11 cellular contexts compared by ENCODE assay signal in genomic region chr13:33745370-33746324, GRCh38.
A peak's percentile ranks its signal among the peaks of the same experiment; 100 is the strongest.
DNase-seq lines count a peak whose midpoint lies in the region; ATAC-seq and TF ChIP-seq lines count a peak whose summit lies in the region.
"Had no signal": no experiment of that assay in that cellular context is flagged by ENCODE, and none has a peak within 500 bp of the region (broad histone marks: within the 10 kb centered on the region; RNA-seq: fewer than 3 reads in every experiment).

No MANE protein-coding gene starts in this region.

- no peaks in the 10 kb centered on the region for H3K9me3 Mint-ChIP-seq in osteocyte (ENCODE audit: unreplicated experiment)
- no peaks in the 10 kb centered on the region for H3K9me3 Mint-ChIP-seq in natural killer cell

- H3K4me1 ChIP-seq in left lung, result peaks cover 5 to 32% of the 10 kb centered on the region in 2 donors

- no peak overlapping the region for H3K4me3 ChIP-seq in left lung
- H3K4me3 ChIP-seq in lower leg skin (ENCODE audit: low read depth, poor library complexity, severe bottlenecking), result no peak overlapping the region

- H3K27me3 Mint-ChIP-seq in osteocyte (ENCODE audit: unreplicated experiment) (no peaks in the 10 kb centered on the region), natural killer cell (ENCODE audit: low read depth in 2 of 2) (no peaks in the 10 kb centered on the region)
- H3K27me3 Mint-ChIP-seq: activated CD4-positive, alpha-beta T cell treated with anti-CD3 and anti-CD28 coated beads, Interleukin-2, amount 10 ng/mL, durations not matched to agents 7 days and 5 days had no signal

- TF ChIP-seq CTCF in left lung (IDR thresholded peaks at IDR 0.05) (no peak), osteocyte (IDR thresholded peaks at IDR 0.05) (no peak), natural killer cell (IDR thresholded peaks at IDR 0.05) (no peak), lower leg skin (IDR thresholded peaks at IDR 0.05) (no peak)

- intact Hi-C loops in left lung (cut with DNase I) (no loop called here), natural killer cell (cut with micrococcal nuclease) (no loop called here), lower leg skin (cut with DNase I; ENCODE audit: low total_unique reads) (no loop called here)

- no peak for TF ChIP-seq POLR2A in lower leg skin (IDR thresholded peaks at IDR 0.05)

- 54 to 58% methylated on average over 7 of the region's 7 CpGs for WGBS in lower leg skin, 2 donors

- DNase-seq in NCI-H1417 (lab: John Stamatoyannopoulos, UW), result peak in 2 of 3 experiments; percentile 82 to 97
- DNase-seq in left lung, result no peak
- no peak for DNase-seq in activated CD4-positive, alpha-beta T cell treated with anti-CD3 and anti-CD28 coated beads, Interleukin-2, amount 50 U/mL, for 48 hours
- no peak for DNase-seq in osteocyte (ENCODE audit: extremely low spot score, unreplicated experiment)
- no peak for DNase-seq in natural killer cell
- DNase-seq in lower leg skin (ENCODE audit: low spot score in 2 of 2), result no peak
- DNase-seq: activated CD4-positive, alpha-beta T cell treated with anti-CD3 and anti-CD28 coated beads, Interleukin-2, amount 10 ng/mL, durations not matched to agents 7 days and 5 days; left cardiac atrium had no signal

- H3K4me1 Mint-ChIP-seq in osteocyte (ENCODE audit: unreplicated experiment) (peaks cover 4% of the 10 kb centered on the region), natural killer cell (peaks cover 17 to 28% of the 10 kb centered on the region in 2 donors)

- H3K27ac ChIP-seq in left lung, result peak overlapping the region in 1 of 2 donors; percentile 7

- H3K27ac Mint-ChIP-seq in osteocyte (ENCODE audit: unreplicated experiment), result no peak overlapping the region
- peak overlapping the region in 1 of 2 donors; percentile 34 for H3K27ac Mint-ChIP-seq in natural killer cell
- H3K27ac Mint-ChIP-seq: activated CD4-positive, alpha-beta T cell treated with anti-CD3 and anti-CD28 coated beads, Interleukin-2, amount 10 ng/mL, durations not matched to agents 7 days and 5 days; IgD-negative memory B cell had no signal

- H3K27me3 ChIP-seq in left lung, result no peaks in the 10 kb centered on the region

- peak; percentile 62 for ATAC-seq in GM18870 (IDR thresholded peaks at IDR 0.05; ENCODE audit: unreplicated experiment)
- peak; percentile 63 for ATAC-seq in HG02763 (IDR thresholded peaks at IDR 0.05; ENCODE audit: unreplicated experiment)
- peak; percentile 46 for ATAC-seq in left lung
- no peak for ATAC-seq in natural killer cell

- H3K4me3 Mint-ChIP-seq in osteocyte (ENCODE audit: unreplicated experiment), result no peak overlapping the region
- H3K4me3 Mint-ChIP-seq in natural killer cell, result no peak overlapping the region
- H3K4me3 Mint-ChIP-seq: activated CD4-positive, alpha-beta T cell treated with anti-CD3 and anti-CD28 coated beads, Interleukin-2, amount 10 ng/mL, durations not matched to agents 7 days and 5 days had no signal

- H3K36me3 Mint-ChIP-seq in osteocyte (ENCODE audit: unreplicated experiment) (no peaks in the 10 kb centered on the region), natural killer cell (no peaks in the 10 kb centered on the region)
- H3K36me3 Mint-ChIP-seq: IgD-negative memory B cell had no signal

- H3K9me3 ChIP-seq in left lung, result no peaks in the 10 kb centered on the region

- H3K36me3 ChIP-seq in left lung, result no peaks in the 10 kb centered on the region

Comparison
In these comparisons a context has a peak if more than half of its experiments do, and no peak if none do; other contexts are left out.
1. ATAC-seq: peak in GM18870 (single experiment), HG02763 (single experiment) and left lung (single experiment); none in natural killer cell (0 of 3).
2. DNase-seq: peak in NCI-H1417 (2 of 3); none in left lung (0 of 2), activated CD4-positive, alpha-beta T cell treated with anti-CD3 and anti-CD28 coated beads, Interleukin-2, amount 50 U/mL, for 48 hours (0 of 2), osteocyte (single experiment), natural killer cell (single experiment) and lower leg skin (0 of 2).